In genomic region chr5:76303917-76304316, GRCh38 we compare ENCODE assay signal across 8 cellular contexts.
A peak's percentile ranks its signal among the peaks of the same experiment; 100 is the strongest.
DNase-seq lines count a peak whose midpoint lies in the region; ATAC-seq, FAIRE-seq and TF ChIP-seq lines count a peak whose summit lies in the region.

No MANE protein-coding gene starts in this region.

- TF ChIP-seq CTCF in GM10266 (IDR thresholded peaks at IDR 0.05; ENCODE audit: control insufficient read depth, insufficient read depth, low read depth, missing control alignments) = no peak

- TF ChIP-seq POLR2A in H54 (IDR thresholded peaks at IDR 0.05; ENCODE audit: low read depth, low read length) = no peak

- ATAC-seq in HG02885 (IDR thresholded peaks at IDR 0.05; ENCODE audit: poor library complexity, unreplicated experiment) = peak; percentile 74

- no peak for FAIRE-seq in H54 (lab: Jason Lieb, UNC)

- DNase-seq in GM10266 (ENCODE audit: extremely low spot score) = peak; percentile 31
- DNase-seq in T-helper 2 cell = peak in 3 of 5 experiments; percentile 13 to 80 (median 33)
- peak; percentile 11 for DNase-seq in iris pigment epithelial cell (ENCODE audit: low read depth)
- no peak for DNase-seq in H54 (ENCODE audit: insufficient read length, low spot score)
- no peak for DNase-seq in cerebellar nuclear complex (lab: John Stamatoyannopoulos, UW)
- DNase-seq in KG1 (lab: John Stamatoyannopoulos, UW) = no peak
- no peak for DNase-seq in putamen (ENCODE audit: low spot score)

Comparison
In these comparisons a context has a peak if more than half of its experiments do, and no peak if none do; other contexts are left out.
1. DNase-seq: peak in GM10266 (single experiment), T-helper 2 cell (3 of 5) and iris pigment epithelial cell (single experiment); none in H54 (single experiment), cerebellar nuclear complex (0 of 2), KG1 (single experiment) and putamen (single experiment).